In the genomic region with DNA sequence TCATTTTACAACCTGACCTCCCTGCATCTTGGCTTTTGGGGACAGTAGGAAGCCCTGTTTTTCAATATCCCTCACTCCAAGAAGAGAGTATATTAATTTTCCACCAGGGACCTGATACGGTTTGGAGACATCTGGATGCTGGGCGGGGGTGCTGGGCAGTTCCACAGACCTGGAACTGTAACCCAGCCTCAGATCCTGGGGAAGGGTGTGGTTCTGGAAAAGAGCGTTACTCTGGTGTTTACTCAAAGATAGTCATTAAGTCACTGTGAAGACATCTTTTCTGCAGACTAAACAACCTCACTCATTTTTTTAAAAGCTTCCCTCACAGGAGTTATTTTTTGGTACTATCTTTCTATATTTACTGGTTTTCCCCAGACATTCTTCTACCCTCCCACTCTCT, we compare ENCODE assay signal across 1 cellular context.
TF ChIP-seq lines count a peak whose summit lies in the region.

No MANE protein-coding gene starts in this region.

TF ChIP-seq in A549, 52 proteins besides CTCF, POLR2A, EP300 and RAD21 (continued from another document):
- no peak for TF ChIP-seq BHLHE40 (IDR thresholded peaks at IDR 0.05; ENCODE audit: low read depth, low read length)
- TF ChIP-seq, protein P1, sequence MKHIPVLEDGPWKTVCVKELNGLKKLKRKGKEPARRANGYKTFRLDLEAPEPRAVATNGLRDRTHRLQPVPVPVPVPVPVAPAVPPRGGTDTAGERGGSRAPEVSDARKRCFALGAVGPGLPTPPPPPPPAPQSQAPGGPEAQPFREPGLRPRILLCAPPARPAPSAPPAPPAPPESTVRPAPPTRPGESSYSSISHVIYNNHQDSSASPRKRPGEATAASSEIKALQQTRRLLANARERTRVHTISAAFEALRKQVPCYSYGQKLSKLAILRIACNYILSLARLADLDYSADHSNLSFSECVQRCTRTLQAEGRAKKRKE (CRISPR knock-in tag; IDR thresholded peaks at IDR 0.05; ENCODE audit: low read depth), result no peak
- no peak for TF ChIP-seq FOSB (CRISPR knock-in tag; IDR thresholded peaks at IDR 0.05)
- TF ChIP-seq CHD2 (IDR thresholded peaks at IDR 0.05; ENCODE audit: low read length, partially characterized antibody), result no peak
- TF ChIP-seq ELK1 (IDR thresholded peaks at IDR 0.05; ENCODE audit: low read depth, low read length), result no peak
- no peak for TF ChIP-seq MAFK (IDR thresholded peaks at IDR 0.05; ENCODE audit: partially characterized antibody)
- TF ChIP-seq RCOR1 (IDR thresholded peaks at IDR 0.05; ENCODE audit: low read depth, low read length), result no peak
- TF ChIP-seq NFE2L2 (conservative IDR thresholded peaks at IDR 0.05; ENCODE audit: low read length), result no peak
- TF ChIP-seq NR3C1 (IDR thresholded peaks at IDR 0.05), result no peak
- no peak for TF ChIP-seq KDM1A (IDR thresholded peaks at IDR 0.05; ENCODE audit: low read depth)
- no peak for TF ChIP-seq ZC3H11A (IDR thresholded peaks at IDR 0.05)
- TF ChIP-seq, protein P2, sequence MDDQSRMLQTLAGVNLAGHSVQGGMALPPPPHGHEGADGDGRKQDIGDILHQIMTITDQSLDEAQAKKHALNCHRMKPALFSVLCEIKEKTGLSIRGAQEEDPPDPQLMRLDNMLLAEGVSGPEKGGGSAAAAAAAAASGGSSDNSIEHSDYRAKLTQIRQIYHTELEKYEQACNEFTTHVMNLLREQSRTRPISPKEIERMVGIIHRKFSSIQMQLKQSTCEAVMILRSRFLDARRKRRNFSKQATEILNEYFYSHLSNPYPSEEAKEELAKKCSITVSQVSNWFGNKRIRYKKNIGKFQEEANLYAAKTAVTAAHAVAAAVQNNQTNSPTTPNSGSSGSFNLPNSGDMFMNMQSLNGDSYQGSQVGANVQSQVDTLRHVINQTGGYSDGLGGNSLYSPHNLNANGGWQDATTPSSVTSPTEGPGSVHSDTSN (IDR thresholded peaks at IDR 0.05), result no peak
- no peak for TF ChIP-seq HEYL (CRISPR knock-in tag; IDR thresholded peaks at IDR 0.05)
- no peak for TF ChIP-seq HDAC2 (IDR thresholded peaks at IDR 0.05)
- no peak for TF ChIP-seq JUN (IDR thresholded peaks at IDR 0.05)
- TF ChIP-seq TP53 (CRISPR knock-in tag; IDR thresholded peaks at IDR 0.05), result no peak
